28 cellular contexts compared by ENCODE assay signal in genomic region chr10:35079267-35079666, GRCh38.
"Had no signal": no experiment of that assay in that cellular context is flagged by ENCODE, and none has a peak within 500 bp of the region (broad histone marks: within the 10 kb centered on the region; RNA-seq: fewer than 3 reads in every experiment).

No MANE protein-coding gene starts in this region.

- H3K27ac Mint-ChIP-seq: activated CD4-positive, alpha-beta T cell treated with anti-CD3 and anti-CD28 coated beads for 36 hours; activated CD8-positive, alpha-beta memory T cell treated with anti-CD3 and anti-CD28 coated beads, Interleukin-2, amount 10 ng/mL, durations not matched to agents 7 days and 5 days; activated CD8-positive, alpha-beta T cell treated with anti-CD3 and anti-CD28 coated beads, Interleukin-2, amount 10 ng/mL, durations not matched to agents 7 days and 5 days; activated naive CD8-positive, alpha-beta T cell treated with anti-CD3 and anti-CD28 coated beads for 36 hours; activated T-helper 2 cell treated with anti-CD3 and anti-CD28 coated beads, Interferon-gamma antibody, Interleukin-2, Interleukin-4, amounts not matched to agents 10 μg/mL and 5 μg/mL and 100 μg/mL, durations not matched to agents 14 hours and 24 hours and 36 hours; mesothelial cell of epicardium; stimulated activated naive B cell treated with anti-CD40 and anti-IgM and Interleukin-4, amounts not matched to agents 10 μg/mL and 1 μg/mL and 100 μg/mL, for 72 hours; T-helper 2 cell treated with Interferon-gamma antibody and Interleukin-4, amounts not matched to agents 5 μg/mL and 100 μg/mL, for 36 hours had no signal

- H3K9ac ChIP-seq: parathyroid adenoma had no signal

- H3K9me3 ChIP-seq: ascending aorta, breast epithelium, left lung, lower lobe of right lung, thyroid gland, upper lobe of right lung had no signal

- H3K4me3 ChIP-seq: ascending aorta, breast epithelium, left lung, lower lobe of right lung, psoas muscle, sigmoid colon, stomach, thyroid gland, upper lobe of right lung had no signal

- DNase-seq: activated CD4-positive, alpha-beta T cell treated with anti-CD3 and anti-CD28 coated beads for 36 hours; activated CD4-positive, CD25-positive, alpha-beta regulatory T cell; activated CD8-positive, alpha-beta memory T cell treated with anti-CD3 and anti-CD28 coated beads, Interleukin-2, amount 10 ng/mL, durations not matched to agents 7 days and 5 days; activated CD8-positive, alpha-beta T cell treated with anti-CD3 and anti-CD28 coated beads, Interleukin-2, amount 10 ng/mL, durations not matched to agents 7 days and 5 days; activated naive CD4-positive, alpha-beta T cell; activated naive CD8-positive, alpha-beta T cell treated with anti-CD3 and anti-CD28 coated beads for 36 hours; activated T-cell treated with anti-CD3 and anti-CD28 coated beads, Interleukin-2, amount 50 U/mL, for 48 hours; effector CD4-positive, alpha-beta T cell; left lung; lower lobe of right lung; naive thymus-derived CD8-positive, alpha-beta T cell; psoas muscle; sigmoid colon; stimulated activated CD4-positive, alpha-beta T cell treated with anti-CD3 and anti-CD28 coated beads, Interleukin-15, amount 100 ng/mL, for 24 hours; stimulated activated CD4-positive, alpha-beta T cell treated with anti-CD3 and anti-CD28 coated beads, Interleukin-2, amount 100 ng/mL, for 24 hours; stimulated activated naive B cell treated with anti-CD40 and anti-IgM and Interleukin-4, amounts not matched to agents 10 μg/mL and 1 μg/mL and 100 μg/mL, for 72 hours; stomach; T-helper 1 cell; thyroid gland; upper lobe of right lung had no signal

- ATAC-seq: activated CD4-positive, alpha-beta T cell treated with anti-CD3 and anti-CD28 coated beads for 36 hours; activated CD8-positive, alpha-beta memory T cell treated with anti-CD3 and anti-CD28 coated beads, Interleukin-2, amount 10 ng/mL, durations not matched to agents 7 days and 5 days; activated CD8-positive, alpha-beta T cell treated with anti-CD3 and anti-CD28 coated beads, Interleukin-2, amount 10 ng/mL, durations not matched to agents 7 days and 5 days; lower lobe of right lung; naive thymus-derived CD8-positive, alpha-beta T cell; stimulated activated naive B cell treated with anti-CD40 and anti-IgM and Interleukin-4, amounts not matched to agents 10 μg/mL and 1 μg/mL and 100 μg/mL, for 72 hours; upper lobe of right lung had no signal

- H3K4me1 ChIP-seq: ascending aorta, breast epithelium, left lung, lower lobe of right lung, parathyroid adenoma, psoas muscle, sigmoid colon, thyroid gland, upper lobe of right lung had no signal

- H3K27me3 ChIP-seq: ascending aorta, breast epithelium, left lung, sigmoid colon, stomach, thyroid gland, upper lobe of right lung had no signal

- H3K9me3 Mint-ChIP-seq: central memory CD8-positive, alpha-beta T cell had no signal

- H2AFZ ChIP-seq: parathyroid adenoma had no signal

- H3K27ac ChIP-seq: ascending aorta, breast epithelium, left lung, lower lobe of right lung, parathyroid adenoma, psoas muscle, sigmoid colon, stomach, thyroid gland, upper lobe of right lung had no signal

- H3K36me3 ChIP-seq: breast epithelium, sigmoid colon, thyroid gland had no signal

- H3K27me3 Mint-ChIP-seq: activated CD4-positive, alpha-beta T cell treated with anti-CD3 and anti-CD28 coated beads for 36 hours; activated CD8-positive, alpha-beta memory T cell treated with anti-CD3 and anti-CD28 coated beads, Interleukin-2, amount 10 ng/mL, durations not matched to agents 7 days and 5 days; activated naive CD8-positive, alpha-beta T cell treated with anti-CD3 and anti-CD28 coated beads for 36 hours; central memory CD8-positive, alpha-beta T cell; naive thymus-derived CD8-positive, alpha-beta T cell; stimulated activated naive B cell treated with anti-CD40 and anti-IgM and Interleukin-4, amounts not matched to agents 10 μg/mL and 1 μg/mL and 100 μg/mL, for 72 hours had no signal

- H3K4me1 Mint-ChIP-seq: mesothelial cell of epicardium had no signal

- H3K4me3 Mint-ChIP-seq: activated CD4-positive, alpha-beta T cell treated with anti-CD3 and anti-CD28 coated beads for 36 hours; activated CD8-positive, alpha-beta memory T cell treated with anti-CD3 and anti-CD28 coated beads, Interleukin-2, amount 10 ng/mL, durations not matched to agents 7 days and 5 days; activated CD8-positive, alpha-beta T cell treated with anti-CD3 and anti-CD28 coated beads, Interleukin-2, amount 10 ng/mL, durations not matched to agents 7 days and 5 days; activated naive CD8-positive, alpha-beta T cell treated with anti-CD3 and anti-CD28 coated beads for 36 hours; central memory CD8-positive, alpha-beta T cell; mesothelial cell of epicardium; naive thymus-derived CD8-positive, alpha-beta T cell; neural crest cell; stimulated activated naive B cell treated with anti-CD40 and anti-IgM and Interleukin-4, amounts not matched to agents 10 μg/mL and 1 μg/mL and 100 μg/mL, for 72 hours; T-helper 2 cell treated with Interferon-gamma antibody and Interleukin-4, amounts not matched to agents 5 μg/mL and 100 μg/mL, for 36 hours had no signal
